9 cellular contexts compared by ENCODE assay signal in genomic region chr16:9393601-9394000, GRCh38.
"Had no signal": no experiment of that assay in that cellular context is flagged by ENCODE, and none has a peak within 500 bp of the region (broad histone marks: within the 10 kb centered on the region; RNA-seq: fewer than 3 reads in every experiment).

No MANE protein-coding gene starts in this region.

- ATAC-seq: HCT116, K562 had no signal

- H3K9me3 ChIP-seq: HAP-1 had no signal

- H3K36me3 ChIP-seq: HAP-1 had no signal

- H3K27ac ChIP-seq: GM23248, HL-60 had no signal

- H2AFZ ChIP-seq: GM23248 had no signal

- H3K4me3 ChIP-seq: GM23248, HAP-1, K562 had no signal

- H3K27ac Mint-ChIP-seq: HFFc6 had no signal

- H3K9ac ChIP-seq: GM23248 had no signal

- DNase-seq: GM23248, GOT3, H7, HFFc6, IMR-90 had no signal

- H3K4me3 Mint-ChIP-seq: HFFc6 had no signal

- H3K4me1 ChIP-seq: HAP-1 had no signal
